ENCODE assay signal across 9 cellular contexts in genomic region chr7:75878312-75878768, GRCh38. TPM values are rescaled to one million over a fixed set of nuclear protein-coding genes. Genes with fewer than 3 reads are reported as not detected.
A peak's percentile ranks its signal among the peaks of the same experiment; 100 is the strongest.
DNase-seq lines count a peak whose midpoint lies in the region; ATAC-seq, FAIRE-seq and TF ChIP-seq lines count a peak whose summit lies in the region.
"Had no signal": no experiment of that assay in that cellular context is flagged by ENCODE, and none has a peak within 500 bp of the region (broad histone marks: within the 10 kb centered on the region; RNA-seq: fewer than 3 reads in every experiment).

No MANE protein-coding gene starts in this region.

- H3K79me1 ChIP-seq in mesenchymal stem cell (replicated peaks; ENCODE audit: low read length, poor library complexity, severe bottlenecking) = peaks cover 23% of the 10 kb centered on the region

- TSS peak; percentile 92 for BruUV-seq in GM12878 (replicated peaks; lab: Mats Ljungman, UMichigan)

- peak overlapping the region; percentile 87 to 97 for H3K18ac ChIP-seq in mesenchymal stem cell (ENCODE audit: low read depth in 1 of 2, low read length in 2 of 2)

- 22% methylated on average over 10 of the region's 10 CpGs for WGBS in GM12878 (ENCODE audit: insufficient coverage, insufficient replicate concordance, low lambda C conversion rate, missing lambda C conversion rate)
- 50% methylated on average over 10 of the region's 10 CpGs for WGBS in mesenchymal stem cell

- no peak for TF ChIP-seq CTCF in GM12878 (IDR thresholded peaks at IDR 0.05 in 2 of 3, conservative IDR thresholded peaks at IDR 0.05 in 1 of 3; ENCODE audit: control insufficient read depth in 2 of 3, extremely low read depth in 1 of 3, insufficient read depth in 1 of 3, low read depth in 3 of 3, low read length in 3 of 3)

- H4K20me1 ChIP-seq in GM12878 (ENCODE audit: control insufficient read depth, insufficient read depth) = no peaks in the 10 kb centered on the region

- in situ Hi-C loops in GM12878 (cut with MboI) = no loop called here

- RAD21 ChIA-PET in GM12878 (lab: Charles Lee; ENCODE audit: unreplicated experiment) = interaction anchor here (0.6 to 3.0 kb wide), 5 partner anchors 12 to 169 kb away, joined by 3 to 13 read pairs (median 3); partner anchors contain the start of genes MDH2 and STYXL1

- H3K27ac ChIP-seq in GM12878 (ENCODE audit: control insufficient read depth, insufficient read depth) = peak overlapping the region; percentile 60
- H3K27ac ChIP-seq in mesenchymal stem cell (ENCODE audit: low read length, poor library complexity, severe bottlenecking) = peak overlapping the region; percentile 75

- POLR2A ChIA-PET in GM12878 (lab: Charles Lee) = interaction anchor here (0.7 to 3.5 kb wide), 3 partner anchors 12 to 112 kb away, joined by 3 to 27 read pairs (median 3); partner anchors contain the start of gene POR

- peak; percentile 13 for ATAC-seq in Right ventricle myocardium superior (ENCODE audit: poor library complexity)
- no peak for ATAC-seq in left cardiac atrium
- ATAC-seq in HG03442 (IDR thresholded peaks at IDR 0.05; ENCODE audit: unreplicated experiment) = peak; percentile 31
- peak; percentile 64 for ATAC-seq in GM12878
- no peak for ATAC-seq in GM21529 (IDR thresholded peaks at IDR 0.05; ENCODE audit: unreplicated experiment)

- peak; percentile 31 for FAIRE-seq in GM12878 (lab: Jason Lieb, UNC)
- FAIRE-seq: islet of Langerhans had no signal

- SMC1A ChIA-PET in GM12878 (lab: Charles Lee; ENCODE audit: uncharacterized antibody, unreplicated experiment) = interaction anchor here (0.6 to 1.1 kb wide), 3 partner anchors 8 to 142 kb away, joined by 3 read pairs; no protein-coding TSS in a partner anchor

- H3K9me3 ChIP-seq in GM12878 (replicated peaks; ENCODE audit: control insufficient read depth, insufficient read depth, low read length) = no peaks in the 10 kb centered on the region
- H3K9me3 ChIP-seq in mesenchymal stem cell (ENCODE audit: control insufficient read depth, low read length) = no peaks in the 10 kb centered on the region

- peak overlapping the region; percentile 84 for H2AK5ac ChIP-seq in mesenchymal stem cell (ENCODE audit: low read length, severe bottlenecking)

- H3K23ac ChIP-seq in mesenchymal stem cell (ENCODE audit: low read length in 2 of 2) = no peak overlapping the region

- peak overlapping the region; percentile 76 to 97 for H3K4ac ChIP-seq in mesenchymal stem cell (ENCODE audit: low read depth in 1 of 2, low read length in 2 of 2)

- H2BK5ac ChIP-seq in mesenchymal stem cell (ENCODE audit: low read depth, low read length, poor library complexity, severe bottlenecking) = no peak overlapping the region

- H3K14ac ChIP-seq in mesenchymal stem cell (ENCODE audit: low read length in 2 of 2) = peak overlapping the region in 1 of 2 experiments; percentile 22

- H3K27me3 ChIP-seq in GM12878 (replicated peaks in 1 of 2; ENCODE audit: control insufficient read depth in 2 of 2, insufficient read depth in 2 of 2, low read length in 1 of 2) (no peaks in the 10 kb centered on the region), mesenchymal stem cell (ENCODE audit: control insufficient read depth in 1 of 2, insufficient read depth in 1 of 2, low read length in 2 of 2) (no peaks in the 10 kb centered on the region)

- peak overlapping the region; percentile 97 for H2AFZ ChIP-seq in GM12878 (ENCODE audit: control insufficient read depth, low read depth, low read length)
- H2AFZ ChIP-seq in mesenchymal stem cell (ENCODE audit: low read depth, low read length) = peak overlapping the region; percentile 56

- peak overlapping the region; percentile 55 for H2BK120ac ChIP-seq in mesenchymal stem cell (ENCODE audit: low read depth, low read length)

- H3K4me1 ChIP-seq in GM12878 (ENCODE audit: control insufficient read depth, insufficient read depth, low read length) (peaks cover 8% of the 10 kb centered on the region), mesenchymal stem cell (ENCODE audit: control insufficient read depth, insufficient read depth, low read depth, low read length) (peaks cover 10% of the 10 kb centered on the region)

- H3K4me3 ChIP-seq in GM12878 (peak overlapping the region; percentile 61; the same call in 1 of the 2 replicates), mesenchymal stem cell (ENCODE audit: insufficient read depth in 1 of 2, low read depth in 1 of 2, low read length in 2 of 2) (peak overlapping the region in 1 of 2 experiments; percentile 82)

- H4K8ac ChIP-seq in mesenchymal stem cell (ENCODE audit: low read length) = peak overlapping the region; percentile 99

- DNase-seq in Right ventricle myocardium superior (no peak), left cardiac atrium (no peak), GM12878 (ENCODE audit: low read depth, low spot score) (no peak), mesenchymal stem cell (no peak), NCI-H1417 (lab: John Stamatoyannopoulos, UW) (no peak), retina (no peak)

- H2BK15ac ChIP-seq in mesenchymal stem cell (ENCODE audit: low read depth, poor library complexity, severe bottlenecking) = peak overlapping the region; percentile 71

- no peak for TF ChIP-seq EP300 in GM12878 (IDR thresholded peaks at IDR 0.05; ENCODE audit: borderline replicate concordance in 1 of 2, control insufficient read depth in 1 of 2, low read depth in 2 of 2, low read length in 2 of 2)

- peak overlapping the region; percentile 80 for H4K91ac ChIP-seq in mesenchymal stem cell (ENCODE audit: low read length)

- intact Hi-C loops in Right ventricle myocardium superior (cut with DNase I) = loop anchor here (5.0 kb wide), 1 partner anchor 34 kb away; no protein-coding TSS in a partner anchor
- intact Hi-C loops in left cardiac atrium (cut with DNase I) = no loop called here
- intact Hi-C loops in GM12878 (cut with micrococcal nuclease; ENCODE audit: unreplicated experiment) = loop anchor here (2.0 kb wide), 1 partner anchor 36 kb away; the partner anchor contains the start of gene POR

- peak overlapping the region; percentile 91 to 93 for H2BK12ac ChIP-seq in mesenchymal stem cell (ENCODE audit: low read length in 2 of 2)

- CTCF ChIA-PET in GM12878 (lab: Yijun Ruan, JAX) = interaction anchor here (0.8 to 2.6 kb wide), 5 partner anchors 13 to 142 kb away, joined by 3 to 13 read pairs (median 4); no protein-coding TSS in a partner anchor

- no peak for TF ChIP-seq RAD21 in GM12878 (IDR thresholded peaks at IDR 0.05; ENCODE audit: insufficient read depth, low read depth, low read length)

- peaks cover 13% of the 10 kb centered on the region for H3K79me2 ChIP-seq in GM12878 (ENCODE audit: control insufficient read depth, insufficient read depth, low read length)

- peaks cover 3 to 10% of the 10 kb centered on the region in 2 experiments; a peak in 3 of 4 replicates for H3K36me3 ChIP-seq in GM12878 (ENCODE audit: control insufficient read depth in 2 of 2, insufficient read depth in 2 of 2, low read length in 1 of 2)
- H3K36me3 ChIP-seq in mesenchymal stem cell (ENCODE audit: control insufficient read depth in 1 of 2, insufficient read depth in 2 of 2, low read depth in 1 of 2, low read length in 2 of 2) = peaks cover 18 to 30% of the 10 kb centered on the region in 2 experiments

- H3K9ac ChIP-seq in GM12878 (ENCODE audit: control insufficient read depth, insufficient read depth, low read length) (peak overlapping the region; percentile 35; the same call in 1 of the 2 replicates), mesenchymal stem cell (ENCODE audit: low read length) (peak overlapping the region; percentile 83)

- H3K4me2 ChIP-seq in GM12878 (ENCODE audit: control insufficient read depth, insufficient read depth) = peak overlapping the region; percentile 94
- peak overlapping the region; percentile 43 for H3K4me2 ChIP-seq in mesenchymal stem cell (ENCODE audit: low read length, poor library complexity, severe bottlenecking)

- no peak for TF ChIP-seq POLR2A in GM12878 (IDR thresholded peaks at IDR 0.05; ENCODE audit: low read depth, low read length)

RNA-seq across cellular contexts. Expression of gene RHBDD2, which starts 0.5 kb away (rescaled TPM):
- 16.3 TPM for total RNA-seq in Right ventricle myocardium superior
- total RNA-seq in left cardiac atrium = 10 to 100 TPM; 26.5 to 41.8 TPM
- 14.0 and 17.1 TPM in 2 replicates for total RNA-seq in GM12878 (2013; cell fraction: nucleolus; rRNA removed)
- 23.6 and 23.8 TPM in 2 replicates for total RNA-seq in GM12878 (2014; rRNA removed)
- 6.7 and 8.8 TPM in 2 replicates for total RNA-seq in GM12878 (2014; rRNA removed; fragmentation: Illumina TruSeq; extraction: Trizol)
- total RNA-seq in GM12878 (2021) = 22.6 and 25.7 TPM in 2 replicates
- polyA plus RNA-seq in GM12878 (2011; ENCODE audit: low read depth) = 16.1 TPM
- 4.9 and 14.5 TPM in 2 replicates for polyA plus RNA-seq in GM12878 (2011; rRNA removed)
- polyA plus RNA-seq in GM12878 (2011; cell fraction: cytosol; rRNA removed) = 25.6 and 27.5 TPM in 2 replicates
- polyA plus RNA-seq in GM12878 (2011; cell fraction: nucleus; rRNA removed) = 16.8 and 20.7 TPM in 2 replicates
- polyA plus RNA-seq in GM12878 (2012) = 19.6 and 27.6 TPM in 2 replicates
- polyA plus RNA-seq in GM12878 (2014; fragmentation: Illumina TruSeq; extraction: Trizol) = 7.0 and 13.1 TPM in 2 replicates
- 1 to 10 TPM; 3.9 to 7.4 TPM for polyA plus RNA-seq in GM12878 (2014; fragmentation: Nextera tagmentation; extraction: Ambion mirVana)
- polyA plus RNA-seq in GM12878 (2014; rRNA removed) = 19.3 and 21.1 TPM in 2 replicates
- polyA plus RNA-seq in GM12878 (2016; fragmentation: Nextera tagmentation; extraction: Ambion mirVana) = 10 to 100 TPM; 31.5 to 39.8 TPM
- polyA minus RNA-seq in GM12878 (2011; rRNA and poly(A)+ RNA removed) = 17.5 and 19.5 TPM in 2 replicates
- polyA minus RNA-seq in GM12878 (2011; cell fraction: cytosol; rRNA and poly(A)+ RNA removed) = 11.1 and 14.7 TPM in 2 replicates
- 7.1 and 14.1 TPM in 2 replicates for polyA minus RNA-seq in GM12878 (2011; cell fraction: nucleus; rRNA and poly(A)+ RNA removed)
- 78.6 TPM for polyA plus RNA-seq in mesenchymal stem cell (2013, experiment 1 of 2)
- polyA plus RNA-seq in mesenchymal stem cell (2013, experiment 2 of 2) = 78.6 TPM

RNA-seq across cellular contexts. Expression of gene POR, which starts 36.6 kb away (rescaled TPM):
- total RNA-seq in Right ventricle myocardium superior (54.7 TPM), left cardiac atrium (100 to 1,000 TPM in 1 of 2 donors, 10 to 100 TPM in 1; 60.6 to 128 TPM), GM12878 (2014; rRNA removed) (67.6 and 75.5 TPM in 2 replicates), GM12878 (2014; rRNA removed; fragmentation: Illumina TruSeq; extraction: Trizol) (15.3 and 16.2 TPM in 2 replicates), GM12878 (2021) (72.2 and 75.8 TPM in 2 replicates)
- 89.1 and 114 TPM in 2 replicates for total RNA-seq in GM12878 (2013; cell fraction: nucleolus; rRNA removed)
- 10.8 TPM for polyA plus RNA-seq in GM12878 (2011; ENCODE audit: low read depth)
- polyA plus RNA-seq in GM12878 (2011; rRNA removed) (7.9 and 16.0 TPM in 2 replicates), GM12878 (2014; fragmentation: Illumina TruSeq; extraction: Trizol) (27.0 and 33.7 TPM in 2 replicates), GM12878 (2014; fragmentation: Nextera tagmentation; extraction: Ambion mirVana) (1 to 10 TPM; 2.2 to 8.2 TPM), GM12878 (2014; rRNA removed) (38.1 and 45.2 TPM in 2 replicates), GM12878 (2016; fragmentation: Nextera tagmentation; extraction: Ambion mirVana) (10 to 100 TPM; 55.7 to 59.0 TPM)
- 28.1 and 40.8 TPM in 2 replicates for polyA plus RNA-seq in GM12878 (2011; cell fraction: cytosol; rRNA removed)
- 119 and 145 TPM in 2 replicates for polyA plus RNA-seq in GM12878 (2011; cell fraction: nucleus; rRNA removed)
- polyA plus RNA-seq in GM12878 (2012) = 32.6 and 32.8 TPM in 2 replicates
- polyA minus RNA-seq in GM12878 (2011; rRNA and poly(A)+ RNA removed) = 18.7 and 36.8 TPM in 2 replicates
- polyA minus RNA-seq in GM12878 (2011; cell fraction: cytosol; rRNA and poly(A)+ RNA removed) = 29.0 and 34.8 TPM in 2 replicates
- polyA minus RNA-seq in GM12878 (2011; cell fraction: nucleus; rRNA and poly(A)+ RNA removed) = 25.1 and 46.7 TPM in 2 replicates
- polyA plus RNA-seq in mesenchymal stem cell (2013, experiment 1 of 2) = 76.9 TPM
- polyA plus RNA-seq in mesenchymal stem cell (2013, experiment 2 of 2) = 80.1 TPM

Comparison
In these comparisons a context has a peak if more than half of its experiments do, and no peak if none do; other contexts are left out.
1. ATAC-seq: peak in Right ventricle myocardium superior (single experiment), HG03442 (single experiment) and GM12878 (single experiment); none in left cardiac atrium (0 of 2) and GM21529 (single experiment).
2. intact Hi-C loops: an anchor here in Right ventricle myocardium superior (5.0 kb wide) and GM12878 (2.0 kb wide); none called in left cardiac atrium.